In genomic region chr20:53735536-53736050, GRCh38 we compare ENCODE assay signal across 8 cellular contexts.
DNase-seq lines count a peak whose midpoint lies in the region; ATAC-seq, FAIRE-seq and TF ChIP-seq lines count a peak whose summit lies in the region.

No MANE protein-coding gene starts in this region.

- no peaks in the 10 kb centered on the region for H3K27me3 ChIP-seq in HUES6 (ENCODE audit: control insufficient read depth, insufficient read depth, low read length)
- H3K27me3 ChIP-seq in keratinocyte (ENCODE audit: control insufficient read depth, extremely low read depth, insufficient read depth, low read length) = no peaks in the 10 kb centered on the region

- H3K27me3 Mint-ChIP-seq in activated B cell treated with CpG ODN at 0.5 μM for 24 hours = no peaks in the 10 kb centered on the region

- no peaks in the 10 kb centered on the region for H4K20me1 ChIP-seq in keratinocyte (ENCODE audit: control insufficient read depth, extremely low read depth, insufficient read depth, low read length)

- ATAC-seq in activated B cell treated with CpG ODN at 0.5 μM for 24 hours (ENCODE audit: low read depth) = no peak
- no peak for ATAC-seq in HG02678 (IDR thresholded peaks at IDR 0.05; ENCODE audit: unreplicated experiment)

- no peaks in the 10 kb centered on the region for H3K9me3 ChIP-seq in HUES6 (ENCODE audit: control insufficient read depth, insufficient read depth, low read depth, low read length)
- no peaks in the 10 kb centered on the region for H3K9me3 ChIP-seq in keratinocyte (ENCODE audit: control insufficient read depth, low read depth, low read length)

- no peaks in the 10 kb centered on the region for H3K9me3 Mint-ChIP-seq in activated B cell treated with CpG ODN at 0.5 μM for 24 hours

- peak overlapping the region; percentile 92 for H3K4me2 ChIP-seq in keratinocyte (ENCODE audit: control insufficient read depth, extremely low read depth, insufficient read depth, low read depth, low read length)

- no peak for TF ChIP-seq CTCF in activated B cell treated with CpG ODN at 0.5 μM for 24 hours (IDR thresholded peaks at IDR 0.05)
- no peak for TF ChIP-seq CTCF in keratinocyte (optimal IDR thresholded peaks at IDR 0.05 in 1 of 3, IDR thresholded peaks at IDR 0.05 in 1 of 3, conservative IDR thresholded peaks at IDR 0.05 in 1 of 3; ENCODE audit: extremely low read depth in 1 of 3, insufficient read depth in 2 of 3, low read length in 3 of 3)
- TF ChIP-seq CTCF in GM10266 (IDR thresholded peaks at IDR 0.05; ENCODE audit: control insufficient read depth, insufficient read depth, low read depth, missing control alignments) = no peak

- H3K4me3 ChIP-seq in HUES6 (ENCODE audit: low read depth, low read length) (no peak overlapping the region), keratinocyte (ENCODE audit: control insufficient read depth in 2 of 3, extremely low read depth in 1 of 3, insufficient read depth in 2 of 3, low read depth in 1 of 3, low read length in 3 of 3) (peak overlapping the region; percentile 35 to 61 (median 51))

- no peaks in the 10 kb centered on the region for H3K36me3 ChIP-seq in HUES6 (ENCODE audit: control insufficient read depth, insufficient read depth, low read length)
- H3K36me3 ChIP-seq in keratinocyte (ENCODE audit: control insufficient read depth in 2 of 2, extremely low read depth in 1 of 2, insufficient read depth in 2 of 2, low read length in 2 of 2) = no peaks in the 10 kb centered on the region

- dilution Hi-C loops in keratinocyte (cut with MboI; ENCODE audit: extremely low pct_ligation_motif_present, low sequenced_read_pairs) = no loop called here

- peak overlapping the region; percentile 57 for H3K4me3 Mint-ChIP-seq in activated B cell treated with CpG ODN at 0.5 μM for 24 hours

- H3K9ac ChIP-seq in HUES6 (ENCODE audit: low read length) (no peak overlapping the region), keratinocyte (ENCODE audit: control insufficient read depth, extremely low read depth, insufficient read depth, low read length) (peak overlapping the region; percentile 83)

- peak; percentile 84 for FAIRE-seq in keratinocyte (lab: Jason Lieb, UNC)

- POLR2A ChIA-PET in activated B cell treated with CpG ODN at 0.5 μM for 24 hours (lab: Charles Lee) = interaction anchor here (0.5 to 2.4 kb wide), 7 partner anchors 13 to 205 kb away, joined by 3 to 13 read pairs (median 9); partner anchors contain the start of gene ZNF217

- DNase-seq in AML-193 (lab: John Stamatoyannopoulos, UW) = peak; percentile 30 to 47
- no peak for DNase-seq in activated B cell treated with CpG ODN at 0.5 μM for 24 hours
- no peak for DNase-seq in keratinocyte (ENCODE audit: low read depth, low spot score)
- no peak for DNase-seq in OCI-M2 (lab: John Stamatoyannopoulos, UW; ENCODE audit: unreplicated experiment)
- DNase-seq in GM10266 (ENCODE audit: extremely low spot score) = no peak
- no peak for DNase-seq in RPMI8226

- H3K9me1 ChIP-seq in keratinocyte (ENCODE audit: control insufficient read depth, extremely low read depth, insufficient read depth, low read length) = no peaks in the 10 kb centered on the region

- peak overlapping the region; percentile 44; the same call in 1 of the 2 replicates for H3K27ac ChIP-seq in HUES6 (ENCODE audit: low read depth, low read length)
- peak overlapping the region; percentile 94 for H3K27ac ChIP-seq in keratinocyte (ENCODE audit: control insufficient read depth, insufficient read depth, low read length)

- CTCF ChIA-PET in activated B cell treated with CpG ODN at 0.5 μM for 24 hours (lab: Charles Lee) = interaction anchor here (1.2 to 1.9 kb wide), 3 partner anchors 27 to 204 kb away, joined by 3 to 11 read pairs (median 3); no protein-coding TSS in a partner anchor

- H3K4me1 Mint-ChIP-seq in activated B cell treated with CpG ODN at 0.5 μM for 24 hours = peaks cover 66% of the 10 kb centered on the region

- H3K4me1 ChIP-seq in HUES6 (ENCODE audit: control insufficient read depth, insufficient read depth, low read length) (peaks cover 55% of the 10 kb centered on the region), keratinocyte (ENCODE audit: control insufficient read depth, extremely low read depth, insufficient read depth, low read length) (peaks cover 57% of the 10 kb centered on the region)

- intact Hi-C loops in activated B cell treated with CpG ODN at 0.5 μM for 24 hours (cut with micrococcal nuclease) = loop anchor here (2.0 to 5.0 kb wide), 5 partner anchors 15 to 182 kb away; no protein-coding TSS in a partner anchor

- no peaks in the 10 kb centered on the region for H3K36me3 Mint-ChIP-seq in activated B cell treated with CpG ODN at 0.5 μM for 24 hours (ENCODE audit: low read depth)

- no peak overlapping the region for H2AFZ ChIP-seq in keratinocyte (ENCODE audit: control insufficient read depth, low read length)

- no peaks in the 10 kb centered on the region for H3K79me2 ChIP-seq in keratinocyte (ENCODE audit: control insufficient read depth, insufficient read depth, low read length)

- H3K27ac Mint-ChIP-seq in activated B cell treated with CpG ODN at 0.5 μM for 24 hours = peak overlapping the region; percentile 97

Comparison
In these comparisons a context has a peak if more than half of its experiments do, and no peak if none do; other contexts are left out.
1. DNase-seq: peak in AML-193 (2 of 2); none in activated B cell treated with CpG ODN at 0.5 μM for 24 hours (single experiment), keratinocyte (single experiment), OCI-M2 (single experiment), GM10266 (single experiment) and RPMI8226 (single experiment).